Comparison of ENCODE assay signal across 1 cellular context in the genomic region with DNA sequence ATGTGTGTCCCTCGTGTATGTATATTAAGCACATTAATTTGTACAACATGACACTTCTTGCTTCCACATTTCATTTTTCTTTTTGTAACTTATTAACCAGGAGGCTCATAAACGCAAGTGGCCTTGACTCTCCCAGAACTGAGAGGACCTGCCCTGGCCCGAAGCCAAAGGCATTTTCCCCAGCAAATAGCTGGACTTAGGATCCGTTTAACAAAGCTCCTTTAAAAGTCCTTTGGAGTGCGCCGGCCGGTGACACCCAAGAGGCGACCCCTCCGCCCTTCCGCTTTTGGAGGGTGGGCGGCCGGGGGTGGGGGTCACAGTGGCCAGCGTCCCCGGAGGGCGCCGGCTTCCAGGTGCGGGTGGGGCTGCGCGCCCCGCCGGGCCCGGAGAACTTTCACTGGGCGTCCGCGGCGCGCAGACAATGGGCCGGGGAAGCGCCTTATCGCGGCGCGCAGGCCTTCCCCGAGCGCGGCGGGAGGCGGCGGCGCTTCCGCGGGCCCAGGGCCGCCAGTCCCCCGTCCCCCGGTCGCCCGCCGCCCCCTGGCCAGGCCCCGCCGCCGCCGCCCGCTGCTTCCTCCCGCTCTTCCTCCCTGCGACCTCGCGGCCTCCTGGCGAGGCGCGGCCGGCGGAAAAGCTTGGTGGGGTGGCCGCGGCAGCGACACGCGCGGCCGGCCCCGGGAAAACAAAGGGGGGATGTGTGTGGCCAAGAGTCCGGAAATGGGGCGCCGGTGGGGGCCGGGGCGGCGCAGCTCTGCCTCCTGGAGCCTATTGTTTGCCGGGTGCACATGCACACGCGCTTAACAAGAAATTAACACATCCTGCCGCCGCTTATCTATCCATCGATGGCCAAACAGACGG.
A peak's percentile ranks its signal among the peaks of the same experiment; 100 is the strongest.
TF ChIP-seq lines count a peak whose summit lies in the region.

No MANE protein-coding gene starts in this region.

TF ChIP-seq in K562, 482 proteins besides CTCF, POLR2A, EP300 and RAD21 (continued from another document and continues in another):
- no peak for TF ChIP-seq NKRF (IDR thresholded peaks at IDR 0.05; ENCODE audit: borderline replicate concordance)
- TF ChIP-seq, protein P1, sequence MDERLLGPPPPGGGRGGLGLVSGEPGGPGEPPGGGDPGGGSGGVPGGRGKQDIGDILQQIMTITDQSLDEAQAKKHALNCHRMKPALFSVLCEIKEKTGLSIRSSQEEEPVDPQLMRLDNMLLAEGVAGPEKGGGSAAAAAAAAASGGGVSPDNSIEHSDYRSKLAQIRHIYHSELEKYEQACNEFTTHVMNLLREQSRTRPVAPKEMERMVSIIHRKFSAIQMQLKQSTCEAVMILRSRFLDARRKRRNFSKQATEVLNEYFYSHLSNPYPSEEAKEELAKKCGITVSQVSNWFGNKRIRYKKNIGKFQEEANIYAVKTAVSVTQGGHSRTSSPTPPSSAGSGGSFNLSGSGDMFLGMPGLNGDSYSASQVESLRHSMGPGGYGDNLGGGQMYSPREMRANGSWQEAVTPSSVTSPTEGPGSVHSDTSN (CRISPR knock-in tag; IDR thresholded peaks at IDR 0.05; ENCODE audit: low read depth): no peak
- TF ChIP-seq, protein P1 (tag; conservative IDR thresholded peaks at IDR 0.05; ENCODE audit: low read depth): no peak
- TF ChIP-seq HMGN3 (IDR thresholded peaks at IDR 0.05; ENCODE audit: borderline replicate concordance, extremely low read depth, insufficient read length, low read depth, low read length): peak; percentile 83
- TF ChIP-seq, protein P2, sequence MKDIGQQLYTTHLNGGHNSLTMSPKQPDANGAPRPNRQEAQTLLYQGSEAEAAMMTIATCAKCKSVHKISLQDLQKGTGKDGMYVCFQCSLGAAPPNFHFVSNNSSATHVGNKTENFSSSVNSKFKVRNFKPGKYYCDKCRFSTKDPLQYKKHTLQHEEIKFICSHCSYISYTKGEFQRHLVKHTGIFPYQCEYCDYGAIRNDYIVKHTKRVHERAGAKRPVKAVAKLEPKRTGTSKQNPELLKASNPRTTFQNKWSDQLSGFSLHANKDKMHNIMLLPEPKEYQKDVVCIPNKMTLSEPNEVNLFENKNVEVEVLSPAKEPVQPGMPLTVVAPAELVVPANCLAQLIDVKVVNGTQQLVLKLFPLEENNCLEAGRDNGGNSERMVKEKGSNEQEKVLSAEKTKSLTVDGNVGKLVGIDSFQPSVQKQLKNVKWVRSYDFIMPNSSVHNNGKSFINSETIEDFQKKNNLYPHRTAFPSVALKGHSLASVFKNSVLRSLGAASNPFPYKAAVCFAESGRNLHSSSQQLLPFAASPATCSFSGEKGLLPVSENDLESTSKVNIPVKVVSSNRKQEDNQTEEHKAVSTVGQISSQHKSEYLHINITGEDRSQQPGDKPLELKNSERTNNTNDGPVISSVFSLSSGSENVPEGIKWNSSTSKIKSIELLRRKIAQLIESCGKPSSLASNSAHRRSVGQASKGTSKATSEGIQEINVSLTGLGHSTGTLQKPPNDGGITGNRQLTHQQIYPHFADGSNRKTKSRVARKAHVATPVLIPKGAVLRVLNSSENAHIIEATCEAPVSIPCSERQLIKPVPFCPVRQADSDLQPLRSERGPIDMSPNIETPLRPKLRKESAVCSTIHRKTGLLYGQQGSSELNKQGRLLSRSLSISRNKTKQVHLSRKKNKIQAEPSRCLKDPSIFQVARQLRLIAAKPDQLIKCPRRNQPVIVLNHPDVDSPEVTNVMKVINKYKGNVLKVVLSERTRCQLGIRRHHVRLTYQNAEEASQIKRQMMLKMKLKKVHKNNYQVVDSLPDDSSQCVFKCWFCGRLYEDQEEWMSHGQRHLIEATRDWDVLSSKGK (CRISPR knock-in tag; IDR thresholded peaks at IDR 0.05): no peak
- TF ChIP-seq ZNF165 (CRISPR knock-in tag; IDR thresholded peaks at IDR 0.05; ENCODE audit: borderline replicate concordance): no peak
- peak; percentile 66; the same call in 1 of the 2 replicates for TF ChIP-seq PHF8 (IDR thresholded peaks at IDR 0.05; ENCODE audit: borderline replicate concordance, low read length)
- 0 out of 2 replicates have a peak, but pooled peaks have one; percentile 29 for TF ChIP-seq ZNF282 (CRISPR knock-in tag; IDR thresholded peaks at IDR 0.05)
- TF ChIP-seq PCBP1 (IDR thresholded peaks at IDR 0.05; ENCODE audit: low read depth, low read length, poor library complexity, severe bottlenecking): no peak
- TF ChIP-seq CHD4 (IDR thresholded peaks at IDR 0.05; ENCODE audit: insufficient read depth, insufficient replicate concordance, low read depth, low read length, poor library complexity, severe bottlenecking): no peak
- TF ChIP-seq CBX2 (IDR thresholded peaks at IDR 0.05; ENCODE audit: insufficient read depth, low read length, poor library complexity, severe bottlenecking): no peak
- peak; percentile 63; the same call in 1 of the 2 replicates for TF ChIP-seq SPI1 (IDR thresholded peaks at IDR 0.05; ENCODE audit: borderline replicate concordance, low read depth, low read length)
- TF ChIP-seq ELF2 (CRISPR knock-in tag; IDR thresholded peaks at IDR 0.05): no peak
- TF ChIP-seq POLR2H (tag; IDR thresholded peaks at IDR 0.05; ENCODE audit: low read depth): peak; percentile 83; the same call in 1 of the 2 replicates
- no peak for TF ChIP-seq CEBPG (CRISPR knock-in tag; IDR thresholded peaks at IDR 0.05)
- TF ChIP-seq CEBPG (tag; conservative IDR thresholded peaks at IDR 0.05 in 1 of 2, IDR thresholded peaks at IDR 0.05 in 1 of 2): peak in 1 of 2 experiments; percentile 34; a peak in 1 of 4 replicates
- TF ChIP-seq ZFX (CRISPR knock-in tag; IDR thresholded peaks at IDR 0.05): peak; percentile 93
- no peak for TF ChIP-seq NCOA1 (IDR thresholded peaks at IDR 0.05; ENCODE audit: low read depth)
- peak; percentile 96 for TF ChIP-seq ELF1 (tag; IDR thresholded peaks at IDR 0.05)
- TF ChIP-seq, protein P3, sequence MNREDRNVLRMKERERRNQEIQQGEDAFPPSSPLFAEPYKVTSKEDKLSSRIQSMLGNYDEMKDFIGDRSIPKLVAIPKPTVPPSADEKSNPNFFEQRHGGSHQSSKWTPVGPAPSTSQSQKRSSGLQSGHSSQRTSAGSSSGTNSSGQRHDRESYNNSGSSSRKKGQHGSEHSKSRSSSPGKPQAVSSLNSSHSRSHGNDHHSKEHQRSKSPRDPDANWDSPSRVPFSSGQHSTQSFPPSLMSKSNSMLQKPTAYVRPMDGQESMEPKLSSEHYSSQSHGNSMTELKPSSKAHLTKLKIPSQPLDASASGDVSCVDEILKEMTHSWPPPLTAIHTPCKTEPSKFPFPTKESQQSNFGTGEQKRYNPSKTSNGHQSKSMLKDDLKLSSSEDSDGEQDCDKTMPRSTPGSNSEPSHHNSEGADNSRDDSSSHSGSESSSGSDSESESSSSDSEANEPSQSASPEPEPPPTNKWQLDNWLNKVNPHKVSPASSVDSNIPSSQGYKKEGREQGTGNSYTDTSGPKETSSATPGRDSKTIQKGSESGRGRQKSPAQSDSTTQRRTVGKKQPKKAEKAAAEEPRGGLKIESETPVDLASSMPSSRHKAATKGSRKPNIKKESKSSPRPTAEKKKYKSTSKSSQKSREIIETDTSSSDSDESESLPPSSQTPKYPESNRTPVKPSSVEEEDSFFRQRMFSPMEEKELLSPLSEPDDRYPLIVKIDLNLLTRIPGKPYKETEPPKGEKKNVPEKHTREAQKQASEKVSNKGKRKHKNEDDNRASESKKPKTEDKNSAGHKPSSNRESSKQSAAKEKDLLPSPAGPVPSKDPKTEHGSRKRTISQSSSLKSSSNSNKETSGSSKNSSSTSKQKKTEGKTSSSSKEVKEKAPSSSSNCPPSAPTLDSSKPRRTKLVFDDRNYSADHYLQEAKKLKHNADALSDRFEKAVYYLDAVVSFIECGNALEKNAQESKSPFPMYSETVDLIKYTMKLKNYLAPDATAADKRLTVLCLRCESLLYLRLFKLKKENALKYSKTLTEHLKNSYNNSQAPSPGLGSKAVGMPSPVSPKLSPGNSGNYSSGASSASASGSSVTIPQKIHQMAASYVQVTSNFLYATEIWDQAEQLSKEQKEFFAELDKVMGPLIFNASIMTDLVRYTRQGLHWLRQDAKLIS (CRISPR knock-in tag; IDR thresholded peaks at IDR 0.05): peak; percentile 78
- TF ChIP-seq GABPB1 (CRISPR knock-in tag; IDR thresholded peaks at IDR 0.05): peak; percentile 63; the same call in 1 of the 2 replicates
- TF ChIP-seq LEF1 (IDR thresholded peaks at IDR 0.05): no peak; the same call in none of the 2 replicates
- 0 out of 2 replicates have a peak, but pooled peaks have one; percentile 43 for TF ChIP-seq PTBP1 (IDR thresholded peaks at IDR 0.05; ENCODE audit: low read depth, low read length)
- TF ChIP-seq ZSCAN29 (IDR thresholded peaks at IDR 0.05): no peak
- TF ChIP-seq TCF7L2 (IDR thresholded peaks at IDR 0.05; ENCODE audit: low read depth, low read length): no peak
- TF ChIP-seq, protein P4, sequence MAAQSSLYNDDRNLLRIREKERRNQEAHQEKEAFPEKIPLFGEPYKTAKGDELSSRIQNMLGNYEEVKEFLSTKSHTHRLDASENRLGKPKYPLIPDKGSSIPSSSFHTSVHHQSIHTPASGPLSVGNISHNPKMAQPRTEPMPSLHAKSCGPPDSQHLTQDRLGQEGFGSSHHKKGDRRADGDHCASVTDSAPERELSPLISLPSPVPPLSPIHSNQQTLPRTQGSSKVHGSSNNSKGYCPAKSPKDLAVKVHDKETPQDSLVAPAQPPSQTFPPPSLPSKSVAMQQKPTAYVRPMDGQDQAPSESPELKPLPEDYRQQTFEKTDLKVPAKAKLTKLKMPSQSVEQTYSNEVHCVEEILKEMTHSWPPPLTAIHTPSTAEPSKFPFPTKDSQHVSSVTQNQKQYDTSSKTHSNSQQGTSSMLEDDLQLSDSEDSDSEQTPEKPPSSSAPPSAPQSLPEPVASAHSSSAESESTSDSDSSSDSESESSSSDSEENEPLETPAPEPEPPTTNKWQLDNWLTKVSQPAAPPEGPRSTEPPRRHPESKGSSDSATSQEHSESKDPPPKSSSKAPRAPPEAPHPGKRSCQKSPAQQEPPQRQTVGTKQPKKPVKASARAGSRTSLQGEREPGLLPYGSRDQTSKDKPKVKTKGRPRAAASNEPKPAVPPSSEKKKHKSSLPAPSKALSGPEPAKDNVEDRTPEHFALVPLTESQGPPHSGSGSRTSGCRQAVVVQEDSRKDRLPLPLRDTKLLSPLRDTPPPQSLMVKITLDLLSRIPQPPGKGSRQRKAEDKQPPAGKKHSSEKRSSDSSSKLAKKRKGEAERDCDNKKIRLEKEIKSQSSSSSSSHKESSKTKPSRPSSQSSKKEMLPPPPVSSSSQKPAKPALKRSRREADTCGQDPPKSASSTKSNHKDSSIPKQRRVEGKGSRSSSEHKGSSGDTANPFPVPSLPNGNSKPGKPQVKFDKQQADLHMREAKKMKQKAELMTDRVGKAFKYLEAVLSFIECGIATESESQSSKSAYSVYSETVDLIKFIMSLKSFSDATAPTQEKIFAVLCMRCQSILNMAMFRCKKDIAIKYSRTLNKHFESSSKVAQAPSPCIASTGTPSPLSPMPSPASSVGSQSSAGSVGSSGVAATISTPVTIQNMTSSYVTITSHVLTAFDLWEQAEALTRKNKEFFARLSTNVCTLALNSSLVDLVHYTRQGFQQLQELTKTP (IDR thresholded peaks at IDR 0.05; ENCODE audit: low read depth in 1 of 2, partially characterized antibody in 2 of 2): peak in 1 of 2 experiments; percentile 89
- no peak for TF ChIP-seq PPARD (CRISPR knock-in tag; IDR thresholded peaks at IDR 0.05)
- TF ChIP-seq NFYB (IDR thresholded peaks at IDR 0.05; ENCODE audit: extremely low read depth, insufficient read length): no peak
- peak; percentile 60; the same call in 1 of the 2 replicates for TF ChIP-seq JUND (IDR thresholded peaks at IDR 0.05; ENCODE audit: borderline replicate concordance, low read depth, low read length)
- TF ChIP-seq JUND (tag; IDR thresholded peaks at IDR 0.05; ENCODE audit: borderline replicate concordance, low read depth, low read length): no peak; the same call in 2 of the 3 replicates
- no peak for TF ChIP-seq ATF4 (CRISPR knock-in tag; IDR thresholded peaks at IDR 0.05)
- TF ChIP-seq BRD4 (IDR thresholded peaks at IDR 0.05): no peak
- TF ChIP-seq POLR2G (IDR thresholded peaks at IDR 0.05; ENCODE audit: low read depth, low read length): peak; percentile 90
- no peak for TF ChIP-seq CBFB (CRISPR knock-in tag; IDR thresholded peaks at IDR 0.05)
- no peak for TF ChIP-seq BRF1 (IDR thresholded peaks at IDR 0.05; ENCODE audit: borderline replicate concordance, extremely low read depth, insufficient read length)
- peak; percentile 91 for TF ChIP-seq GATA2 (CRISPR knock-in tag; IDR thresholded peaks at IDR 0.05)
- no peak for TF ChIP-seq HMG20B (CRISPR knock-in tag; IDR thresholded peaks at IDR 0.05)
- TF ChIP-seq SIX5 (IDR thresholded peaks at IDR 0.05; ENCODE audit: borderline replicate concordance in 1 of 2, insufficient read depth in 1 of 2, low read depth in 1 of 2, low read length in 2 of 2): no peak
- peak; percentile 55 for TF ChIP-seq FIP1L1 (IDR thresholded peaks at IDR 0.05; ENCODE audit: low read depth, low read length, poor library complexity, severe bottlenecking)
- TF ChIP-seq YBX1 (IDR thresholded peaks at IDR 0.05): no peak
- no peak for TF ChIP-seq ZNF785 (CRISPR knock-in tag; IDR thresholded peaks at IDR 0.05)
- no peak for TF ChIP-seq ID3 (CRISPR knock-in tag; IDR thresholded peaks at IDR 0.05)
- TF ChIP-seq ID3 (tag; IDR thresholded peaks at IDR 0.05): 0 out of 2 replicates have a peak, but pooled peaks have one; percentile 34
